In genomic region chr1:145590806-145591205, GRCh38 we compare ENCODE assay signal across 8 cellular contexts. TPM values are rescaled to one million over a fixed set of nuclear protein-coding genes. Genes with fewer than 3 reads are reported as not detected.
DNase-seq lines count a peak whose midpoint lies in the region; ATAC-seq and TF ChIP-seq lines count a peak whose summit lies in the region.
"Not testable (repeated sequence)": the region's sequence is repeated elsewhere in the genome, so short reads cannot be mapped to it uniquely, and the experiment has no call there.

No MANE protein-coding gene starts in this region.

- intact Hi-C loops in natural killer cell (cut with micrococcal nuclease): loop anchor here (5.0 kb wide), 1 partner anchor 131 kb away; no protein-coding TSS in a partner anchor
- intact Hi-C loops in stomach (cut with DNase I; ENCODE audit: low total_unique reads): not testable (repeated sequence)

- not testable (repeated sequence) for H3K27ac Mint-ChIP-seq in endothelial cell (ENCODE audit: unreplicated experiment); natural killer cell

- not testable (repeated sequence) for H3K9me3 ChIP-seq in stomach

- 4 to 16% (median 6%) methylated on average over 5 to 6 of the region's 7 CpGs for WGBS in stomach, 5 donors

- not testable (repeated sequence) for H3K27ac ChIP-seq in stomach

- ATAC-seq in natural killer cell: not testable (repeated sequence)

- H3K27me3 Mint-ChIP-seq in endothelial cell (ENCODE audit: unreplicated experiment): not testable (repeated sequence)
- H3K27me3 Mint-ChIP-seq in natural killer cell (ENCODE audit: low read depth in 2 of 2): peaks cover 7 to 11% of the 10 kb centered on the region in 2 donors

- H3K4me1 Mint-ChIP-seq in endothelial cell (ENCODE audit: unreplicated experiment); natural killer cell: not testable (repeated sequence)

- TF ChIP-seq POLR2A in stomach (IDR thresholded peaks at IDR 0.05): not testable (repeated sequence)

- not testable (repeated sequence) for H3K4me1 ChIP-seq in stomach

- DNase-seq in GM10266 (ENCODE audit: extremely low spot score): not testable (repeated sequence)
- DNase-seq in T-helper 2 cell (peak in 3 of 5 experiments; percentile 5 to 13 (median 7)), endothelial cell (ENCODE audit: low spot score) (peak; percentile 60), natural killer cell (peak; percentile 34), stomach (peak; percentile 51)
- DNase-seq in activated CD8-positive, alpha-beta memory T cell treated with anti-CD3 and anti-CD28 coated beads for 24 hours: peak; percentile 77
- peak; percentile 14 for DNase-seq in activated gamma-delta T cell treated with anti-CD3 and anti-CD28 coated beads, Interleukin-2, amount 50 U/mL, for 16 hours (ENCODE audit: low read depth)
- DNase-seq in stimulated activated CD4-positive, alpha-beta T cell treated with anti-CD3 and anti-CD28 coated beads, Interleukin-4, amount 100 ng/mL, for 48 hours (ENCODE audit: low read depth in 2 of 2): peak; percentile 27 to 38

- TF ChIP-seq CTCF in GM10266 (IDR thresholded peaks at IDR 0.05; ENCODE audit: control insufficient read depth, insufficient read depth, low read depth, missing control alignments) (peak; percentile 34), endothelial cell (IDR thresholded peaks at IDR 0.05; ENCODE audit: unreplicated experiment) (peak; percentile 54), natural killer cell (IDR thresholded peaks at IDR 0.05) (peak; percentile 27), stomach (IDR thresholded peaks at IDR 0.05) (peak in 1 of 7 experiments; percentile 12)

- not testable (repeated sequence) for TF ChIP-seq EP300 in stomach (IDR thresholded peaks at IDR 0.05)

- not testable (repeated sequence) for H3K36me3 Mint-ChIP-seq in endothelial cell (ENCODE audit: low read depth, unreplicated experiment); natural killer cell

- H3K4me3 Mint-ChIP-seq in endothelial cell (ENCODE audit: unreplicated experiment); natural killer cell: not testable (repeated sequence)

- not testable (repeated sequence) for H3K9me3 Mint-ChIP-seq in endothelial cell (ENCODE audit: unreplicated experiment); natural killer cell

- H3K36me3 ChIP-seq in stomach: not testable (repeated sequence)

- H3K27me3 ChIP-seq in stomach: not testable (repeated sequence)

- not testable (repeated sequence) for H3K4me3 ChIP-seq in stomach

RNA-seq across cellular contexts. Expression of gene GPR89A, which starts 17.0 kb away (rescaled TPM):
- total RNA-seq in endothelial cell (ENCODE audit: unreplicated experiment): 24.6 TPM
- total RNA-seq in natural killer cell: 10 to 100 TPM; 31.9 to 50.1 (median 37.2) TPM
- total RNA-seq in stomach: 10 to 100 TPM in 4 of 5 donors, 1 to 10 TPM in 1; 5.8 to 60.6 (median 20.3) TPM
- polyA plus RNA-seq in stomach: 10 to 100 TPM in 1 of 3 donors, 1 to 10 TPM in 2; 7.2 to 11.9 (median 9.1) TPM
